6 cellular contexts compared by ENCODE assay signal in genomic region chr17:79569996-79570395, GRCh38. TPM values are rescaled to one million over a fixed set of nuclear protein-coding genes. Genes with fewer than 3 reads are reported as not detected.
"Had no signal": no experiment of that assay in that cellular context is flagged by ENCODE, and none has a peak within 500 bp of the region (broad histone marks: within the 10 kb centered on the region; RNA-seq: fewer than 3 reads in every experiment).

No MANE protein-coding gene starts in this region.

RNA-seq across cellular contexts. Expression of gene RBFOX3, which starts 40.9 kb away (rescaled TPM):
- total RNA-seq: subcutaneous adipose tissue, suprapubic skin, thoracic aorta, thyroid gland, tibial nerve, upper lobe of right lung had no signal
